In the genomic region with DNA sequence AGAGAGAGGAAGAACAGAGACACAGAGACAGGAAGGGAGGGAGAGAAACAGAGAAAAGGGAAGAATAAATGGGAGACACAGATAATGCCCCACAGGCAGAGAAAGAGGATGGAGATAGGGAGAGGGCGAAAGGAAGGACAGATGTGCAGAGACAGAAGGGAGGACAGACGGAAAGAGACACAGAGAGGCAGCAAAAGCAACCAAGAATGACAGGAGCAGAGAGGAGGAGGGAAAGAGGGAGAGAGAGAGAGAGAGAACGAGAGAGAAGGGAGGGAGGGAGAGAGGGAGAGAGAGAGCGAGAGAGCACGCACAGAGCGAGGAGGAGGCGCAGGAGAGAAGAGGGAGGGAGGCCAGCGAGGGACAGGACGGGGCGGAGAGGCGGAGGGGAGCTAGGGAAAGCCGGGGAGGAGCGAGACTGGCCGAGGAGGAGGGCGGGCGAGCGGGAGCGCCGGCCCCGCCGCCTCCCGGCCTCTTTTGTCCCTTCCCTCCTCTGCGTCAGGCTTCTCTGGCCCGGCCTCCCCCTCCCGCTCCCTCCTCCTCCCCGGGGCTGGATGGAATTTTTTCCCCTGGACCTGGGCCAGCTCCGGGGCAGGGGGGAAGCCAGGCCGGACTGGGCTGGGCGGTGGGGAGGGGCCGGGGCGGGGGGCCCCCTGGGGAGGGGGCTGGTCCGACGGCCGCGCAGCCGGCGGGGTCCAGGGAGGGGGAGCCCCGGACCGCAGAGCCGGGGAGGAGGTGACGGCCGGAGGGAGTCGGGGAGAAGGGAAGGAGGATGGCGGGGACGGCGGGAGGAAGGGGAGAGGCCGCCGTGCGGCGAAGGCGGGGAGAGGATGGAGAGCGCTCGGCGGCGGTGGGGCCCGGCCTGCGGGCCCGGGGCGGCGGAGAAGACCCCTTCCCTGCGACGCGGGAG, we compare ENCODE assay signal across 8 cellular contexts. TPM values are rescaled to one million over a fixed set of nuclear protein-coding genes. Genes with fewer than 3 reads are reported as not detected.
DNase-seq lines count a peak whose midpoint lies in the region; ATAC-seq and TF ChIP-seq lines count a peak whose summit lies in the region.

No MANE protein-coding gene starts in this region.

- 0 to 1% methylated on average over 15 to 21 of the region's 63 CpGs for WGBS in gastroesophageal sphincter (ENCODE audit: low coverage in 1 of 2), 2 donors

- TF ChIP-seq RAD21 in neural cell (conservative IDR thresholded peaks at IDR 0.05): no peak

- H3K4me3 ChIP-seq in gastroesophageal sphincter (peak overlapping the region; percentile 64 to 98), neural cell (ENCODE audit: low read length) (peak overlapping the region; percentile 90)

- H3K9ac ChIP-seq in neural cell (ENCODE audit: low read length): peak overlapping the region; percentile 92

- H3K36me3 ChIP-seq in gastroesophageal sphincter (peaks cover 0 to 14% of the 10 kb centered on the region in 2 donors), neural cell (ENCODE audit: insufficient read depth, low read length) (no peaks in the 10 kb centered on the region)

- no peaks in the 10 kb centered on the region for H3K36me3 Mint-ChIP-seq in activated T-cell treated with anti-CD3 and anti-CD28 coated beads, Interleukin-2, amount 50 U/mL, for 4 hours (ENCODE audit: insufficient read depth)
- peaks cover 3% of the 10 kb centered on the region for H3K36me3 Mint-ChIP-seq in activated naive CD8-positive, alpha-beta T cell treated with anti-CD3 and anti-CD28 coated beads for 36 hours

- H3K27me3 ChIP-seq in gastroesophageal sphincter (no peaks in the 10 kb centered on the region), neural cell (ENCODE audit: insufficient read depth, low read depth, low read length) (no peaks in the 10 kb centered on the region)

- ATAC-seq in activated T-cell treated with anti-CD3 and anti-CD28 coated beads, Interleukin-2, amount 50 U/mL, for 4 hours: peak; percentile 24 to 30
- ATAC-seq in gastroesophageal sphincter (peak; percentile 95), GM21515 (IDR thresholded peaks at IDR 0.05; ENCODE audit: unreplicated experiment) (no peak)

- no peak for TF ChIP-seq POLR2A in gastroesophageal sphincter (IDR thresholded peaks at IDR 0.05)

- H3K9me3 ChIP-seq in gastroesophageal sphincter (no peaks in the 10 kb centered on the region), neural cell (ENCODE audit: low read length) (no peaks in the 10 kb centered on the region)

- H3K9me3 Mint-ChIP-seq in activated T-cell treated with anti-CD3 and anti-CD28 coated beads, Interleukin-2, amount 50 U/mL, for 4 hours: peaks cover 16% of the 10 kb centered on the region
- H3K9me3 Mint-ChIP-seq in activated naive CD8-positive, alpha-beta T cell treated with anti-CD3 and anti-CD28 coated beads for 36 hours: peaks cover 13% of the 10 kb centered on the region

- TF ChIP-seq EP300 in gastroesophageal sphincter (IDR thresholded peaks at IDR 0.05) (no peak), neural cell (conservative IDR thresholded peaks at IDR 0.05; ENCODE audit: poor library complexity, severe bottlenecking) (peak; percentile 50)

- TF ChIP-seq CTCF in gastroesophageal sphincter (IDR thresholded peaks at IDR 0.05): peak in 2 of 4 experiments; percentile 30 to 35
- no peak for TF ChIP-seq CTCF in neural cell (IDR thresholded peaks at IDR 0.05; ENCODE audit: poor library complexity, severe bottlenecking)

- H3K4me1 Mint-ChIP-seq in activated T-cell treated with anti-CD3 and anti-CD28 coated beads, Interleukin-2, amount 50 U/mL, for 4 hours (ENCODE audit: low read depth): peaks cover 13% of the 10 kb centered on the region
- peaks cover 15% of the 10 kb centered on the region for H3K4me1 Mint-ChIP-seq in activated naive CD8-positive, alpha-beta T cell treated with anti-CD3 and anti-CD28 coated beads for 36 hours

- peaks cover 5% of the 10 kb centered on the region for H3K27me3 Mint-ChIP-seq in activated T-cell treated with anti-CD3 and anti-CD28 coated beads, Interleukin-2, amount 50 U/mL, for 4 hours (ENCODE audit: low read depth)
- H3K27me3 Mint-ChIP-seq in activated naive CD8-positive, alpha-beta T cell treated with anti-CD3 and anti-CD28 coated beads for 36 hours: peaks cover 12% of the 10 kb centered on the region

- no peak for DNase-seq in activated T-cell treated with anti-CD3 and anti-CD28 coated beads, Interleukin-2, amount 50 U/mL, for 4 hours
- DNase-seq in activated T-cell treated with anti-CD3 and anti-CD28 coated beads for 4 hours (no peak), NCI-H2171 treated with DMSO at 0.1 percent for 48 hours (lab: John Stamatoyannopoulos, UW) (peak; percentile 70)
- peak; percentile 17 for DNase-seq in activated naive CD8-positive, alpha-beta T cell treated with anti-CD3 and anti-CD28 coated beads for 36 hours
- no peak for DNase-seq in effector CD4-positive, alpha-beta T cell

- H3F3A ChIP-seq in neural cell (ENCODE audit: insufficient read depth, low read length, poor library complexity, severe bottlenecking): no peaks in the 10 kb centered on the region

- H3K27ac ChIP-seq in gastroesophageal sphincter (peak overlapping the region; percentile 93 to 100 (median 100)), neural cell (ENCODE audit: low read length) (peak overlapping the region; percentile 99)

- peaks cover 13% of the 10 kb centered on the region for H4K20me1 ChIP-seq in neural cell (ENCODE audit: insufficient read depth)

- peak overlapping the region; percentile 82 for H3K4me3 Mint-ChIP-seq in activated T-cell treated with anti-CD3 and anti-CD28 coated beads, Interleukin-2, amount 50 U/mL, for 4 hours
- H3K4me3 Mint-ChIP-seq in activated naive CD8-positive, alpha-beta T cell treated with anti-CD3 and anti-CD28 coated beads for 36 hours: peak overlapping the region; percentile 75

- peaks cover 46% of the 10 kb centered on the region for H3K79me2 ChIP-seq in neural cell (replicated peaks; ENCODE audit: insufficient read depth, low read length)

- no peak overlapping the region for H3K27ac Mint-ChIP-seq in activated naive CD8-positive, alpha-beta T cell treated with anti-CD3 and anti-CD28 coated beads for 36 hours

- peak overlapping the region; percentile 89 for H2AFZ ChIP-seq in neural cell (ENCODE audit: low read depth, low read length)

- H3K4me2 ChIP-seq in neural cell (ENCODE audit: low read length): peak overlapping the region; percentile 69

- H3K4me1 ChIP-seq in gastroesophageal sphincter: peaks cover 0 to 51% (median 18%) of the 10 kb centered on the region in 3 donors

- H3K9me2 ChIP-seq in neural cell (ENCODE audit: insufficient read depth, low read length): no peaks in the 10 kb centered on the region

TF ChIP-seq in neural cell, 6 proteins besides CTCF, POLR2A, EP300 and RAD21 (continues in another document):
- TF ChIP-seq TAF1 (IDR thresholded peaks at IDR 0.05; ENCODE audit: low read depth) (no peak), REST (IDR thresholded peaks at IDR 0.05; ENCODE audit: borderline replicate concordance) (peak; percentile 2), POLR2AphosphoS5 (IDR thresholded peaks at IDR 0.05) (peak; percentile 77), MXI1 (conservative IDR thresholded peaks at IDR 0.05; ENCODE audit: poor library complexity, severe bottlenecking) (peak; percentile 42)

RNA-seq across cellular contexts. Expression of gene SPACA6, which starts 4.2 kb away (rescaled TPM):
- 1 to 10 TPM; 1.6 to 2.3 (median 2.1) TPM for total RNA-seq in activated T-cell treated with anti-CD3 and anti-CD28 coated beads, Interleukin-2, amount 50 U/mL, for 4 hours
- 1 to 10 TPM; 2.0 to 2.1 TPM for total RNA-seq in activated naive CD8-positive, alpha-beta T cell treated with anti-CD3 and anti-CD28 coated beads for 36 hours
- 10 to 100 TPM in 3 of 4 donors, 1 to 10 TPM in 1; 6.3 to 29.7 (median 18.3) TPM for total RNA-seq in gastroesophageal sphincter
- polyA plus RNA-seq in neural cell: 5.2 and 11.6 TPM in 2 replicates
- polyA minus RNA-seq in neural cell: 6.1 and 6.9 TPM in 2 replicates

RNA-seq across cellular contexts. Expression of gene HAS1, which starts 34.9 kb away (rescaled TPM):
- not detected for total RNA-seq in activated T-cell treated with anti-CD3 and anti-CD28 coated beads, Interleukin-2, amount 50 U/mL, for 4 hours
- total RNA-seq in activated naive CD8-positive, alpha-beta T cell treated with anti-CD3 and anti-CD28 coated beads for 36 hours: not detected
- total RNA-seq in gastroesophageal sphincter: 10 to 100 TPM in 1 of 4 donors, 1 to 10 TPM in 1, under 1 TPM in 1, not detected in 1; 0.23 to 15.2 (median 2.2) TPM
- polyA plus RNA-seq in neural cell: 0.30 TPM in 1 of 2 replicates, not detected in the other
- 0.69 TPM in 1 of 2 replicates, not detected in the other for polyA minus RNA-seq in neural cell

RNA-seq across cellular contexts. Expression of gene SIGLEC14, which starts 42.3 kb away (rescaled TPM):
- not detected for total RNA-seq in activated T-cell treated with anti-CD3 and anti-CD28 coated beads, Interleukin-2, amount 50 U/mL, for 4 hours
- under 1 TPM; 0.14 to 0.36 TPM for total RNA-seq in activated naive CD8-positive, alpha-beta T cell treated with anti-CD3 and anti-CD28 coated beads for 36 hours
- 1 to 10 TPM in 2 of 4 donors, under 1 TPM in 1, not detected in 1; 0.73 to 8.6 (median 1.4) TPM for total RNA-seq in gastroesophageal sphincter
- polyA plus RNA-seq in neural cell: not detected in 2 replicates
- not detected in 2 replicates for polyA minus RNA-seq in neural cell

RNA-seq across cellular contexts. Expression of gene SIGLEC5, which starts 58.7 kb away (rescaled TPM):
- under 1 TPM in 1 of 3 donors, not detected in 2; 0.11 TPM for total RNA-seq in activated T-cell treated with anti-CD3 and anti-CD28 coated beads, Interleukin-2, amount 50 U/mL, for 4 hours
- not detected for total RNA-seq in activated naive CD8-positive, alpha-beta T cell treated with anti-CD3 and anti-CD28 coated beads for 36 hours
- under 1 TPM in 2 of 4 donors, not detected in 2; 0.67 to 0.94 TPM for total RNA-seq in gastroesophageal sphincter
- polyA plus RNA-seq in neural cell: not detected in 2 replicates
- not detected in 2 replicates for polyA minus RNA-seq in neural cell

Comparison
In these comparisons a context has a peak if more than half of its experiments do, and no peak if none do; other contexts are left out.
1. DNase-seq: peak in NCI-H2171 treated with DMSO at 0.1 percent for 48 hours (single experiment) and activated naive CD8-positive, alpha-beta T cell treated with anti-CD3 and anti-CD28 coated beads for 36 hours (single experiment); none in activated T-cell treated with anti-CD3 and anti-CD28 coated beads, Interleukin-2, amount 50 U/mL, for 4 hours (single experiment), activated T-cell treated with anti-CD3 and anti-CD28 coated beads for 4 hours (single experiment) and effector CD4-positive, alpha-beta T cell (single experiment).